In genomic region chr7:85908051-85908450, GRCh38 we compare ENCODE assay signal across 28 cellular contexts.
"Had no signal": no experiment of that assay in that cellular context is flagged by ENCODE, and none has a peak within 500 bp of the region (broad histone marks: within the 10 kb centered on the region; RNA-seq: fewer than 3 reads in every experiment).

No MANE protein-coding gene starts in this region.

- ATAC-seq: stimulated activated effector memory CD8-positive, alpha-beta T cell treated with anti-CD3 and anti-CD28 coated beads, Interleukin-12 subunit alpha, Interleukin-12 subunit beta, amount 100 ng/mL, for 72 hours; stimulated activated memory B cell treated with anti-CD40 and anti-IgM and Interleukin-4, amounts not matched to agents 10 μg/mL and 1 μg/mL and 100 μg/mL, for 72 hours; stimulated activated naive B cell treated with anti-CD40 and anti-IgM and Interleukin-4, amounts not matched to agents 10 μg/mL and 1 μg/mL and 100 μg/mL, for 72 hours; stimulated activated naive CD8-positive, alpha-beta T cell treated with anti-CD3 and anti-CD28 coated beads, Interleukin-15, amount 100 ng/mL, for 72 hours; stimulated activated naive CD8-positive, alpha-beta T cell treated with anti-CD3 and anti-CD28 coated beads, Interleukin-15, Interleukin-2, amounts not matched to agents 100 U/mL and 50 U/mL, for 24 hours; upper lobe of right lung had no signal

- H3K27ac Mint-ChIP-seq: stimulated activated effector memory CD8-positive, alpha-beta T cell treated with anti-CD3 and anti-CD28 coated beads, Interleukin-12 subunit alpha, Interleukin-12 subunit beta, amount 100 ng/mL, for 72 hours; stimulated activated memory B cell treated with anti-CD40 and anti-IgM and Interleukin-4, amounts not matched to agents 10 μg/mL and 1 μg/mL and 100 μg/mL, for 72 hours; stimulated activated naive B cell treated with anti-CD40 and anti-IgM and Interleukin-4, amounts not matched to agents 10 μg/mL and 1 μg/mL and 100 μg/mL, for 72 hours; stimulated activated naive CD8-positive, alpha-beta T cell treated with anti-CD3 and anti-CD28 coated beads, Interleukin-15, amount 100 ng/mL, for 72 hours; stimulated activated naive CD8-positive, alpha-beta T cell treated with anti-CD3 and anti-CD28 coated beads, Interleukin-15, Interleukin-2, amounts not matched to agents 100 ng/mL and 50 ng/mL, for 24 hours; type B pancreatic cell had no signal

- H3K36me3 Mint-ChIP-seq: stimulated activated effector memory CD8-positive, alpha-beta T cell treated with anti-CD3 and anti-CD28 coated beads, Interleukin-12 subunit alpha, Interleukin-12 subunit beta, amount 100 ng/mL, for 72 hours; stimulated activated memory B cell treated with anti-CD40 and anti-IgM and Interleukin-4, amounts not matched to agents 10 μg/mL and 1 μg/mL and 100 μg/mL, for 72 hours; stimulated activated naive B cell treated with anti-CD40 and anti-IgM and Interleukin-4, amounts not matched to agents 10 μg/mL and 1 μg/mL and 100 μg/mL, for 72 hours; type B pancreatic cell had no signal

- H3K4me3 Mint-ChIP-seq: stimulated activated effector memory CD8-positive, alpha-beta T cell treated with anti-CD3 and anti-CD28 coated beads, Interleukin-12 subunit alpha, Interleukin-12 subunit beta, amount 100 ng/mL, for 72 hours; stimulated activated memory B cell treated with anti-CD40 and anti-IgM and Interleukin-4, amounts not matched to agents 10 μg/mL and 1 μg/mL and 100 μg/mL, for 72 hours; stimulated activated naive B cell treated with anti-CD40 and anti-IgM and Interleukin-4, amounts not matched to agents 10 μg/mL and 1 μg/mL and 100 μg/mL, for 72 hours; stimulated activated naive CD8-positive, alpha-beta T cell treated with anti-CD3 and anti-CD28 coated beads, Interleukin-15, amount 100 ng/mL, for 72 hours; stimulated activated naive CD8-positive, alpha-beta T cell treated with anti-CD3 and anti-CD28 coated beads, Interleukin-15, Interleukin-2, amounts not matched to agents 100 ng/mL and 50 ng/mL, for 24 hours; type B pancreatic cell had no signal

- H3K27ac ChIP-seq: stomach, suprapubic skin, testis, thoracic aorta, thyroid gland, tibial artery, tibial nerve, transverse colon, upper lobe of left lung, upper lobe of right lung, uterus, vagina had no signal

- H3K36me3 ChIP-seq: stomach, suprapubic skin, thoracic aorta, thyroid gland, tibial artery, tibial nerve, transverse colon, upper lobe of left lung, upper lobe of right lung, uterus, vagina had no signal

- DNase-seq: stimulated activated CD4-positive, alpha-beta T cell treated with anti-CD3 and anti-CD28 coated beads, Interleukin-2, amount 100 ng/mL, for 48 hours; stimulated activated CD4-positive, alpha-beta T cell treated with anti-CD3 and anti-CD28 coated beads, Interleukin-4, amount 100 ng/mL, for 1 hour; stimulated activated CD4-positive, alpha-beta T cell treated with anti-CD3 and anti-CD28 coated beads, Interleukin-4, amount 100 ng/mL, for 24 hours; stimulated activated CD4-positive, alpha-beta T cell treated with anti-CD3 and anti-CD28 coated beads, Interleukin-4, amount 100 ng/mL, for 4 hours; stimulated activated CD8-positive, alpha-beta memory T cell treated with anti-CD3 and anti-CD28 coated beads, Interleukin-4, amount 100 ng/mL, for 48 hours; stimulated activated naive B cell treated with anti-CD40 and anti-IgM and Interleukin-4, amounts not matched to agents 10 μg/mL and 1 μg/mL and 100 μg/mL, for 72 hours; stimulated activated naive CD4-positive, alpha-beta T cell; stimulated activated naive CD4-positive, alpha-beta T cell treated with Interleukin-2 at 50 U/mL for 16 hours; stimulated activated naive CD8-positive, alpha-beta T cell treated with anti-CD3 and anti-CD28 coated beads, Interleukin-15, amount 100 ng/mL, for 72 hours; stimulated activated naive CD8-positive, alpha-beta T cell treated with anti-CD3 and anti-CD28 coated beads, Interleukin-15, Interleukin-2, amounts not matched to agents 100 U/mL and 50 U/mL, for 24 hours; stomach; substantia nigra; testis; thyroid gland; tibial artery; transverse colon; trophoblast cell; upper lobe of left lung; upper lobe of right lung; uterus had no signal

- H3K9me3 ChIP-seq: stomach, suprapubic skin, testis, thoracic aorta, thyroid gland, tibial artery, upper lobe of left lung, uterus, vagina had no signal

- H3K4me1 ChIP-seq: stomach, suprapubic skin, testis, thyroid gland, tibial artery, tibial nerve, transverse colon, upper lobe of left lung, upper lobe of right lung, uterus, vagina had no signal

- H3K27me3 ChIP-seq: stomach, suprapubic skin, testis, thyroid gland, tibial artery, tibial nerve, transverse colon, upper lobe of left lung, upper lobe of right lung, uterus, vagina had no signal

- H3K4me1 Mint-ChIP-seq: stimulated activated effector memory CD8-positive, alpha-beta T cell treated with anti-CD3 and anti-CD28 coated beads, Interleukin-12 subunit alpha, Interleukin-12 subunit beta, amount 100 ng/mL, for 72 hours; stimulated activated memory B cell treated with anti-CD40 and anti-IgM and Interleukin-4, amounts not matched to agents 10 μg/mL and 1 μg/mL and 100 μg/mL, for 72 hours; stimulated activated naive B cell treated with anti-CD40 and anti-IgM and Interleukin-4, amounts not matched to agents 10 μg/mL and 1 μg/mL and 100 μg/mL, for 72 hours; stimulated activated naive CD8-positive, alpha-beta T cell treated with anti-CD3 and anti-CD28 coated beads, Interleukin-15, amount 100 ng/mL, for 72 hours had no signal

- H3K4me3 ChIP-seq: stomach, suprapubic skin, testis, thoracic aorta, thyroid gland, tibial artery, tibial nerve, transverse colon, upper lobe of left lung, upper lobe of right lung, uterus, vagina had no signal

- H3K27me3 Mint-ChIP-seq: stimulated activated memory B cell treated with anti-CD40 and anti-IgM and Interleukin-4, amounts not matched to agents 10 μg/mL and 1 μg/mL and 100 μg/mL, for 72 hours; stimulated activated naive B cell treated with anti-CD40 and anti-IgM and Interleukin-4, amounts not matched to agents 10 μg/mL and 1 μg/mL and 100 μg/mL, for 72 hours; stimulated activated naive CD8-positive, alpha-beta T cell treated with anti-CD3 and anti-CD28 coated beads, Interleukin-15, amount 100 ng/mL, for 72 hours; stimulated activated naive CD8-positive, alpha-beta T cell treated with anti-CD3 and anti-CD28 coated beads, Interleukin-15, Interleukin-2, amounts not matched to agents 100 ng/mL and 50 ng/mL, for 24 hours; type B pancreatic cell had no signal
